In the genomic region with DNA sequence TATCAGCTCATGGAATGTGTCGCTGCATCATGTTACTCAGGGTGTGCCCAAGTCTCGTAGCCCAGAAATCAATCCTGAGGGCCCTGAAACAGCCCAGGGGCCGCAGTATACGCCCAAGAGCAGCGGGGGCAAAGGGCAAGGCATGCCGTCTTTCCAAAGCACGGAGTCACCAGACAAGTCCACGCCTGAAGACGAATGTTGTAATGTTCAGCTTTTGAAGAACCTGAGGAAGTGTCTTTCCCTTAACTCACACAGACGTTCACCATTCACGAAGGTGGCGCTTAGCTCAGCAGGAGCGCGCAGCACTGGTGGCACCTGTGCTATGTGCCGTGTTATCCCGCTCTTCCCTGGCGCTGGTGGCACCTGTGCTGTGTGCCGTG, we compare ENCODE assay signal across 15 cellular contexts. TPM values are rescaled to one million over a fixed set of nuclear protein-coding genes. Genes with fewer than 3 reads are reported as not detected.
DNase-seq lines count a peak whose midpoint lies in the region; ATAC-seq and TF ChIP-seq lines count a peak whose summit lies in the region.
"Had no signal": no experiment of that assay in that cellular context is flagged by ENCODE, and none has a peak within 500 bp of the region (broad histone marks: within the 10 kb centered on the region; RNA-seq: fewer than 3 reads in every experiment).

No MANE protein-coding gene starts in this region.

- H3K27ac ChIP-seq in colonic mucosa: peak overlapping the region; percentile 90
- H3K27ac ChIP-seq in upper lobe of right lung: no peak overlapping the region
- no peak overlapping the region for H3K27ac ChIP-seq in OCI-LY7 (ENCODE audit: low read depth, low read length, poor library complexity, severe bottlenecking)
- H3K27ac ChIP-seq: prostate gland had no signal

- H3K36me3 ChIP-seq in colonic mucosa: no peaks in the 10 kb centered on the region
- H3K36me3 ChIP-seq in upper lobe of right lung: peaks cover 88% of the 10 kb centered on the region
- H3K36me3 ChIP-seq in OCI-LY7 (ENCODE audit: insufficient read depth, low read length): peaks cover 81% of the 10 kb centered on the region

- H3K27ac Mint-ChIP-seq in stimulated activated naive CD8-positive, alpha-beta T cell treated with anti-CD3 and anti-CD28 coated beads, Interleukin-15, Interleukin-2, amounts not matched to agents 100 ng/mL and 50 ng/mL, for 24 hours: peak overlapping the region; percentile 99
- H3K27ac Mint-ChIP-seq in naive thymus-derived CD8-positive, alpha-beta T cell: peak overlapping the region; percentile 90 to 99 (median 97)

- peak overlapping the region; percentile 32 for H3K4me3 Mint-ChIP-seq in stimulated activated naive CD8-positive, alpha-beta T cell treated with anti-CD3 and anti-CD28 coated beads, Interleukin-15, Interleukin-2, amounts not matched to agents 100 ng/mL and 50 ng/mL, for 24 hours
- peak overlapping the region in 9 of 10 donors; percentile 52 to 84 (median 79) for H3K4me3 Mint-ChIP-seq in naive thymus-derived CD8-positive, alpha-beta T cell

- no peak overlapping the region for H3K4me2 ChIP-seq in OCI-LY7 (ENCODE audit: low read length)

- H3K9me3 ChIP-seq in colonic mucosa: no peaks in the 10 kb centered on the region
- no peaks in the 10 kb centered on the region for H3K9me3 ChIP-seq in upper lobe of right lung
- no peaks in the 10 kb centered on the region for H3K9me3 ChIP-seq in OCI-LY7 (ENCODE audit: low read length)
- H3K9me3 ChIP-seq: prostate gland had no signal

- no peaks in the 10 kb centered on the region for H3K9me2 ChIP-seq in OCI-LY7 (ENCODE audit: insufficient read depth, low read length)

- POLR2A ChIA-PET in naive thymus-derived CD8-positive, alpha-beta T cell (lab: Charles Lee): interaction anchor here (0.9 to 1.4 kb wide), 3 partner anchors 13 to 147 kb away, joined by 3 to 4 read pairs (median 4); no protein-coding TSS in a partner anchor
- POLR2A ChIA-PET in OCI-LY7 (lab: Charles Lee): no interaction called here

- peaks cover 77% of the 10 kb centered on the region for H3K4me1 Mint-ChIP-seq in stimulated activated naive CD8-positive, alpha-beta T cell treated with anti-CD3 and anti-CD28 coated beads, Interleukin-15, Interleukin-2, amounts not matched to agents 100 ng/mL and 50 ng/mL, for 24 hours (ENCODE audit: low read depth)
- H3K4me1 Mint-ChIP-seq in naive thymus-derived CD8-positive, alpha-beta T cell: peaks cover 39 to 82% (median 75%) of the 10 kb centered on the region in 4 donors

- CTCF ChIA-PET in OCI-LY7 (lab: Charles Lee; ENCODE audit: unreplicated experiment): no interaction called here

- H3K27me3 Mint-ChIP-seq in stimulated activated naive CD8-positive, alpha-beta T cell treated with anti-CD3 and anti-CD28 coated beads, Interleukin-15, Interleukin-2, amounts not matched to agents 100 ng/mL and 50 ng/mL, for 24 hours: no peaks in the 10 kb centered on the region
- no peaks in the 10 kb centered on the region for H3K27me3 Mint-ChIP-seq in naive thymus-derived CD8-positive, alpha-beta T cell

- H3K27me3 ChIP-seq in colonic mucosa (no peaks in the 10 kb centered on the region), upper lobe of right lung (no peaks in the 10 kb centered on the region)

- H3K9me3 Mint-ChIP-seq in stimulated activated naive CD8-positive, alpha-beta T cell treated with anti-CD3 and anti-CD28 coated beads, Interleukin-15, Interleukin-2, amounts not matched to agents 100 ng/mL and 50 ng/mL, for 24 hours: no peaks in the 10 kb centered on the region
- no peaks in the 10 kb centered on the region for H3K9me3 Mint-ChIP-seq in naive thymus-derived CD8-positive, alpha-beta T cell

- no peak overlapping the region for H2AFZ ChIP-seq in OCI-LY7 (ENCODE audit: low read length)

- no peaks in the 10 kb centered on the region for H3K79me2 ChIP-seq in OCI-LY7 (ENCODE audit: insufficient read depth, low read depth, low read length)

- no peak for ATAC-seq in stimulated activated naive CD8-positive, alpha-beta T cell treated with anti-CD3 and anti-CD28 coated beads, Interleukin-15, Interleukin-2, amounts not matched to agents 100 U/mL and 50 U/mL, for 24 hours
- ATAC-seq in naive thymus-derived CD8-positive, alpha-beta T cell: no peak
- ATAC-seq in upper lobe of right lung: no peak
- ATAC-seq: left ventricle myocardium superior had no signal

- H3K4me3 ChIP-seq in colonic mucosa (no peak overlapping the region), upper lobe of right lung (no peak overlapping the region), OCI-LY7 (ENCODE audit: low read depth, low read length, poor library complexity, severe bottlenecking) (no peak overlapping the region)
- H3K4me3 ChIP-seq: prostate gland had no signal

- intact Hi-C loops in colonic mucosa (cut with DNase I) (no loop called here), upper lobe of right lung (cut with DNase I) (no loop called here), OCI-LY7 (cut with micrococcal nuclease; ENCODE audit: unreplicated experiment) (no loop called here)

- H3K36me3 Mint-ChIP-seq in stimulated activated naive CD8-positive, alpha-beta T cell treated with anti-CD3 and anti-CD28 coated beads, Interleukin-15, Interleukin-2, amounts not matched to agents 100 ng/mL and 50 ng/mL, for 24 hours (ENCODE audit: low read depth): peaks cover 75% of the 10 kb centered on the region
- H3K36me3 Mint-ChIP-seq in naive thymus-derived CD8-positive, alpha-beta T cell: peaks cover 5 to 58% (median 15%) of the 10 kb centered on the region in 3 donors

- peak overlapping the region in 1 of 2 donors; percentile 97 for H3K9ac ChIP-seq in colonic mucosa (ENCODE audit: low read depth in 2 of 2, low read length in 2 of 2)

- no peak for TF ChIP-seq CTCF in colonic mucosa (IDR thresholded peaks at IDR 0.05)
- no peak for TF ChIP-seq CTCF in upper lobe of right lung (IDR thresholded peaks at IDR 0.05)
- TF ChIP-seq CTCF in OCI-LY7 (conservative IDR thresholded peaks at IDR 0.05; ENCODE audit: low read length): no peak

- DNase-seq in stimulated activated naive CD8-positive, alpha-beta T cell treated with anti-CD3 and anti-CD28 coated beads, Interleukin-15, Interleukin-2, amounts not matched to agents 100 U/mL and 50 U/mL, for 24 hours: no peak
- peak; percentile 84 for DNase-seq in colonic mucosa
- no peak for DNase-seq in naive thymus-derived CD8-positive, alpha-beta T cell
- peak; percentile 26 for DNase-seq in upper lobe of right lung
- DNase-seq in putamen (ENCODE audit: low spot score): no peak
- no peak for DNase-seq in OCI-LY7 (ENCODE audit: low spot score)
- no peak for DNase-seq in COLO668 (lab: John Stamatoyannopoulos, UW; ENCODE audit: unreplicated experiment)
- DNase-seq: AML-193; H7; left ventricle myocardium superior; NCI-H1092; stimulated activated CD4-positive, alpha-beta T cell treated with anti-CD3 and anti-CD28 coated beads, Interleukin-2, amount 100 ng/mL, for 48 hours; stimulated activated naive CD4-positive, alpha-beta T cell treated with Interleukin-2 at 50 U/mL for 16 hours had no signal

- BruUV-seq in OCI-LY7 (replicated peaks; lab: Mats Ljungman, UMichigan): no TSS peak

- H4K20me1 ChIP-seq in OCI-LY7 (ENCODE audit: insufficient read depth, low read length): no peaks in the 10 kb centered on the region

- H3K4me1 ChIP-seq in colonic mucosa (peaks cover 17% of the 10 kb centered on the region), upper lobe of right lung (peaks cover 27% of the 10 kb centered on the region), OCI-LY7 (ENCODE audit: insufficient read depth, low read length, poor library complexity, severe bottlenecking) (peaks cover 26% of the 10 kb centered on the region)
- H3K4me1 ChIP-seq: prostate gland had no signal

RNA-seq across cellular contexts. Expression of a gene that starts 18.8 kb away (rescaled TPM):
- total RNA-seq in colonic mucosa (1 to 10 TPM; 2.3 to 3.1 TPM), upper lobe of right lung (9.9 TPM), OCI-LY7 (2022) (8.4 and 11.5 TPM in 2 replicates)
- total RNA-seq in naive thymus-derived CD8-positive, alpha-beta T cell: 10 to 100 TPM in 1 of 2 experiments, 1 to 10 TPM in 1; 9.0 to 12.4 TPM
- polyA plus RNA-seq in naive thymus-derived CD8-positive, alpha-beta T cell: 10 to 100 TPM in 1 of 3 donors, 1 to 10 TPM in 2; 6.2 to 12.6 (median 6.3) TPM
- total RNA-seq in OCI-LY7 (2014; rRNA removed; shearing (Covaris generic)): 2.5 and 8.2 TPM in 2 replicates

RNA-seq across cellular contexts. Expression of a gene that starts 45.1 kb away (rescaled TPM):
- total RNA-seq in colonic mucosa: 10 to 100 TPM in 1 of 2 donors, 1 to 10 TPM in 1; 6.5 to 10.6 TPM
- 10 to 100 TPM; 15.2 to 18.9 TPM for total RNA-seq in naive thymus-derived CD8-positive, alpha-beta T cell
- 10 to 100 TPM; 44.3 to 51.8 (median 51.5) TPM for polyA plus RNA-seq in naive thymus-derived CD8-positive, alpha-beta T cell
- total RNA-seq in upper lobe of right lung: 44.5 TPM
- 6.6 TPM in 2 replicates for total RNA-seq in OCI-LY7 (2014; rRNA removed; shearing (Covaris generic))
- total RNA-seq in OCI-LY7 (2022): 24.1 and 28.1 TPM in 2 replicates

Comparison
In these comparisons a context has a peak if more than half of its experiments do, and no peak if none do; other contexts are left out.
1. DNase-seq: peak in colonic mucosa (single experiment) and upper lobe of right lung (single experiment); none in stimulated activated naive CD8-positive, alpha-beta T cell treated with anti-CD3 and anti-CD28 coated beads, Interleukin-15, Interleukin-2, amounts not matched to agents 100 U/mL and 50 U/mL, for 24 hours (single experiment), naive thymus-derived CD8-positive, alpha-beta T cell (0 of 10), putamen (single experiment), OCI-LY7 (single experiment) and COLO668 (single experiment).